ENCODE assay signal across 15 cellular contexts in genomic region chr2:127639111-127639474, GRCh38. TPM values are rescaled to one million over a fixed set of nuclear protein-coding genes. Genes with fewer than 3 reads are reported as not detected.
DNase-seq lines count a peak whose midpoint lies in the region; ATAC-seq and TF ChIP-seq lines count a peak whose summit lies in the region.
"Had no signal": no experiment of that assay in that cellular context is flagged by ENCODE, and none has a peak within 500 bp of the region (broad histone marks: within the 10 kb centered on the region; RNA-seq: fewer than 3 reads in every experiment).

No MANE protein-coding gene starts in this region.

- intact Hi-C loops in activated CD4-positive, alpha-beta T cell treated with anti-CD3 and anti-CD28 coated beads for 36 hours (cut with DNase I, micrococcal nuclease): no loop called here

- H3K4me3 Mint-ChIP-seq in activated CD4-positive, alpha-beta T cell treated with anti-CD3 and anti-CD28 coated beads for 36 hours: no peak overlapping the region
- peak overlapping the region; percentile 25 for H3K4me3 Mint-ChIP-seq in memory B cell
- no peak overlapping the region for H3K4me3 Mint-ChIP-seq in H9

- H4K5ac ChIP-seq in H9 (ENCODE audit: insufficient read length, low read depth, low read length): no peak overlapping the region

- CTCF ChIA-PET in activated CD4-positive, alpha-beta T cell treated with anti-CD3 and anti-CD28 coated beads for 36 hours (lab: Charles Lee): interaction anchor here (0.7 to 5.0 kb wide), 6 partner anchors 9 to 442 kb away, joined by 3 to 29 read pairs (median 4); no protein-coding TSS in a partner anchor

- H3K27me3 ChIP-seq in stomach smooth muscle (ENCODE audit: control insufficient read depth in 1 of 2, insufficient read depth in 2 of 2, low read length in 2 of 2) (no peaks in the 10 kb centered on the region), H9 (ENCODE audit: insufficient read depth, low read length) (no peaks in the 10 kb centered on the region)

- H2BK15ac ChIP-seq in H9 (ENCODE audit: low read depth, low read length): no peak overlapping the region

- H3K9me3 Mint-ChIP-seq in activated CD4-positive, alpha-beta T cell treated with anti-CD3 and anti-CD28 coated beads for 36 hours (ENCODE audit: low read depth): no peaks in the 10 kb centered on the region
- H3K9me3 Mint-ChIP-seq in memory B cell (no peaks in the 10 kb centered on the region), H9 (no peaks in the 10 kb centered on the region)

- ATAC-seq in activated CD4-positive, alpha-beta T cell treated with anti-CD3 and anti-CD28 coated beads for 36 hours: no peak
- ATAC-seq in memory B cell (ENCODE audit: low read depth): no peak
- no peak for ATAC-seq in HG03342 (IDR thresholded peaks at IDR 0.05; ENCODE audit: unreplicated experiment)
- no peak for ATAC-seq in GM18502 (IDR thresholded peaks at IDR 0.05; ENCODE audit: poor library complexity, unreplicated experiment)

- H3K14ac ChIP-seq in H9 (ENCODE audit: insufficient read depth, low read length): no peak overlapping the region; the same call in 1 of the 2 replicates

- no peak overlapping the region for H2AK5ac ChIP-seq in H9 (ENCODE audit: insufficient read length, low read length)

- H3K9ac ChIP-seq in SK-N-MC (ENCODE audit: insufficient read length) (no peak overlapping the region), stomach smooth muscle (ENCODE audit: low read length in 2 of 2) (no peak overlapping the region), H9 (ENCODE audit: extremely low read depth, insufficient read length, low read length) (no peak overlapping the region)

- H3K36me3 ChIP-seq in SK-N-MC (ENCODE audit: insufficient read depth, low read length) (no peaks in the 10 kb centered on the region), stomach smooth muscle (ENCODE audit: control insufficient read depth in 2 of 2, insufficient read depth in 2 of 2, low read length in 2 of 2) (peaks cover 19 to 20% of the 10 kb centered on the region in 2 donors)

- H4K91ac ChIP-seq in H9 (ENCODE audit: insufficient read length, low read depth, low read length): no peak overlapping the region

- H3K23me2 ChIP-seq in H9 (ENCODE audit: insufficient read length, low read depth, low read length, poor library complexity, severe bottlenecking): no peaks in the 10 kb centered on the region

- no peak overlapping the region for H2BK120ac ChIP-seq in H9 (ENCODE audit: low read depth, low read length, poor library complexity, severe bottlenecking)

- no peak overlapping the region for H4K8ac ChIP-seq in H9 (replicated peaks; ENCODE audit: insufficient read length, low read depth, low read length)

- H4K20me1 ChIP-seq in H9 (ENCODE audit: control insufficient read depth, insufficient read depth, insufficient read length): no peaks in the 10 kb centered on the region

- no peak overlapping the region for H2BK20ac ChIP-seq in H9 (ENCODE audit: low read depth, low read length, poor library complexity, severe bottlenecking)

- peak overlapping the region; percentile 89 for H3K27ac ChIP-seq in SK-N-MC
- H3K27ac ChIP-seq in stomach smooth muscle (ENCODE audit: low read length): peak overlapping the region; percentile 76
- H3K27ac ChIP-seq in H9 (ENCODE audit: insufficient read length, low read depth, low read length): no peak overlapping the region

- no peak overlapping the region for H3T11ph ChIP-seq in H9 (ENCODE audit: low read length)

- no peak overlapping the region for H3K56ac ChIP-seq in H9 (ENCODE audit: insufficient read length, low read depth, low read length)

- no peak overlapping the region for H3K23ac ChIP-seq in H9 (ENCODE audit: insufficient read length, low read depth, low read length)

- H2BK5ac ChIP-seq in H9 (ENCODE audit: insufficient read length, low read length): no peak overlapping the region

- DNase-seq in activated CD4-positive, alpha-beta T cell treated with anti-CD3 and anti-CD28 coated beads for 36 hours: no peak
- DNase-seq in activated CD4-positive, alpha-beta T cell treated with anti-CD3 and anti-CD28 coated beads for 1 hour: no peak
- DNase-seq in SK-N-MC (ENCODE audit: low read depth, low spot score) (no peak), memory B cell (ENCODE audit: low spot score in 2 of 2) (no peak), H9 (no peak)
- DNase-seq: activated CD4-positive, CD25-positive, alpha-beta regulatory T cell treated with anti-CD3 and anti-CD28 coated beads, Interleukin-2, amount 50 U/mL, for 72 hours; COR-L47; KG1; NCI-H1417 treated with DMSO at 0.1 percent for 48 hours; stimulated activated CD4-positive, alpha-beta T cell treated with anti-CD3 and anti-CD28 coated beads, Interleukin-2, amount 100 ng/mL, for 24 hours had no signal

- peaks cover 59% of the 10 kb centered on the region for H3K4me1 Mint-ChIP-seq in activated CD4-positive, alpha-beta T cell treated with anti-CD3 and anti-CD28 coated beads for 36 hours
- peaks cover 65% of the 10 kb centered on the region for H3K4me1 Mint-ChIP-seq in memory B cell
- H3K4me1 Mint-ChIP-seq in H9: peaks cover 8 to 13% of the 10 kb centered on the region in 2 experiments

- no peak overlapping the region for H2BK12ac ChIP-seq in H9 (ENCODE audit: insufficient read length, low read depth, low read length)

- POLR2A ChIA-PET in activated CD4-positive, alpha-beta T cell treated with anti-CD3 and anti-CD28 coated beads for 36 hours (lab: Charles Lee): no interaction called here

- no peak overlapping the region for H2AFZ ChIP-seq in H9 (ENCODE audit: low read length)

- H3K18ac ChIP-seq in H9 (ENCODE audit: insufficient read length, low read depth, low read length): no peak overlapping the region

- H3K9me3 ChIP-seq in SK-N-MC (ENCODE audit: low read depth, low read length) (no peaks in the 10 kb centered on the region), stomach smooth muscle (ENCODE audit: control insufficient read depth in 2 of 2, low read length in 2 of 2) (no peaks in the 10 kb centered on the region), H9 (ENCODE audit: control insufficient read depth, low read depth, low read length) (no peaks in the 10 kb centered on the region)

- peaks cover 2% of the 10 kb centered on the region for H3K36me3 Mint-ChIP-seq in activated CD4-positive, alpha-beta T cell treated with anti-CD3 and anti-CD28 coated beads for 36 hours (ENCODE audit: low read depth)
- H3K36me3 Mint-ChIP-seq in memory B cell (no peaks in the 10 kb centered on the region), H9 (ENCODE audit: insufficient read depth in 1 of 3, low read depth in 3 of 3) (no peaks in the 10 kb centered on the region)

- no peaks in the 10 kb centered on the region for H3K79me1 ChIP-seq in H9 (ENCODE audit: insufficient read depth, low read depth, low read length, poor library complexity, severe bottlenecking)

- H3K27me3 Mint-ChIP-seq in activated CD4-positive, alpha-beta T cell treated with anti-CD3 and anti-CD28 coated beads for 36 hours: no peaks in the 10 kb centered on the region
- no peaks in the 10 kb centered on the region for H3K27me3 Mint-ChIP-seq in memory B cell
- no peaks in the 10 kb centered on the region for H3K27me3 Mint-ChIP-seq in H9 (ENCODE audit: low read depth)

- H3K4me3 ChIP-seq in SK-N-MC: no peak overlapping the region
- no peak overlapping the region for H3K4me3 ChIP-seq in stomach smooth muscle (ENCODE audit: low read length in 2 of 2)

- no peak overlapping the region for H3K4me2 ChIP-seq in H9 (ENCODE audit: insufficient read depth, insufficient read length, low read length)

- no CpG with 5 or more reads among the region's 13 CpGs for WGBS in H9 (ENCODE audit: extremely low coverage, insufficient read length, low lambda C conversion rate)

- TF ChIP-seq CTCF in H9 (conservative IDR thresholded peaks at IDR 0.05): no peak

- no peak overlapping the region for H3K4ac ChIP-seq in H9 (ENCODE audit: low read depth, low read length)

- peak overlapping the region; percentile 51 for H3K27ac Mint-ChIP-seq in activated CD4-positive, alpha-beta T cell treated with anti-CD3 and anti-CD28 coated beads for 36 hours
- peak overlapping the region; percentile 85 for H3K27ac Mint-ChIP-seq in memory B cell
- H3K27ac Mint-ChIP-seq in H9: no peak overlapping the region

- H3K4me1 ChIP-seq in stomach smooth muscle (ENCODE audit: control insufficient read depth, insufficient read depth, low read length) (peaks cover 63% of the 10 kb centered on the region), H9 (ENCODE audit: insufficient read depth, low read length) (no peaks in the 10 kb centered on the region; the same call in 1 of the 2 replicates)

- H3K79me2 ChIP-seq in H9 (ENCODE audit: insufficient read depth, low read length): no peaks in the 10 kb centered on the region

RNA-seq across cellular contexts. Expression of gene GPR17, which starts 6.9 kb away (rescaled TPM):
- not detected for total RNA-seq in activated CD4-positive, alpha-beta T cell treated with anti-CD3 and anti-CD28 coated beads for 36 hours
- 0.35 TPM in 1 of 2 replicates, not detected in the other for total RNA-seq in H9 (2021)
- total RNA-seq: fibroblast of villous mesenchyme, renal cortical epithelial cell had no signal

RNA-seq across cellular contexts. Expression of gene LIMS2, which starts 36.2 kb away (rescaled TPM):
- 10 to 100 TPM; 16.4 to 19.3 TPM for total RNA-seq in activated CD4-positive, alpha-beta T cell treated with anti-CD3 and anti-CD28 coated beads for 36 hours
- total RNA-seq in H9 (2021): 5.7 and 5.9 TPM in 2 replicates

Comparison
In these comparisons a context has a peak if more than half of its experiments do, and no peak if none do; other contexts are left out.
1. H3K27ac Mint-ChIP-seq: peak in activated CD4-positive, alpha-beta T cell treated with anti-CD3 and anti-CD28 coated beads for 36 hours (single experiment) and memory B cell (single experiment); none in H9 (0 of 3).